Comparison of ENCODE assay signal across 11 cellular contexts in the genomic region with DNA sequence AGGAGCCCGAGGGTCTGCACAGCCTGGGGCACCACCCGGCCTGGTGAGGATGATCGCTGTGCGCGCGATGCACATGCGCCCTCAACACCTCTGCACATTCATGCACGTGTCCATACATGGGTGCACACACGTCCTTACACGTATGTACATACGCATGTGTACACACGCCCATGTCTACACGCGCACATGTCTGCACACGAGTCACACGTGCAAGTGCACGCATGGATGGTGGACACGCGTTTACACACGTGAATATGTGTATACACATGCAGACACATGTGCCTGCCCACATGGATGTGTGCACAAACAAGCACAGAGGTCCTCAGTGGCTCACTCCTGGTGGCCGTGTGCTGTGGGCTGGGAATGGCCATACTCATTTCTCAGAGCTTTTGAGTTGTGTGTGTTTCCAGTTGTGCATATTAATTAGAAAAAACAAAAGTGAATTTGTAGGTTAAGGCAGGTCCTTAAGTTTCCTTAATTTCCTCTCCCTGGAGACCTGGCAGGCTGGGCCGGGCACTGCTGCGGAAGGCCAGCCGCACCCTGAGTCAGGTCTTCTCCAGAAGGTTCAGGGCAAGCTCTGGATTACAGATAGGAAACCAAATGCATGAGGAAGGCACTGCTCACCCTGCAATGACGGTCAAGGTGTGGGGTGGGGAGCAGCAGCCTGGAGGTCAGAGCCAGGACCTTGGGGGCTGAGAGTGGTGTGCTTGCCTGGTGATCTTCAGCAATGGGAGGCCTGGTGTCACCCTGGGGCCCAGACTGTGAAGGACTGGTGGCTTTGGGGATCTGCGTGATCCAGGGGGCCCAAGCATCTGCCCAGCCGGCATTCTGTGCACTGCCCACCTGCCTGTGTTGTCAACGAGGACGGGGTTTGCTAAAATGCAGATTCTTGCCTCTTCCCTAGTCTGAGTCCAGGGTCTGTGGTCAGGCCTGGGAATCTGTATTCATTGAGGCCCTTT. TPM values are rescaled to one million over a fixed set of nuclear protein-coding genes. Genes with fewer than 3 reads are reported as not detected.
DNase-seq lines count a peak whose midpoint lies in the region; ATAC-seq and TF ChIP-seq lines count a peak whose summit lies in the region.
"Had no signal": no experiment of that assay in that cellular context is flagged by ENCODE, and none has a peak within 500 bp of the region (broad histone marks: within the 10 kb centered on the region; RNA-seq: fewer than 3 reads in every experiment).

No MANE protein-coding gene starts in this region.

- intact Hi-C loops in activated B cell treated with CpG ODN at 0.5 μM for 24 hours (cut with micrococcal nuclease) (loop anchor here (10.0 kb wide), 1 partner anchor 769 kb away; no protein-coding TSS in a partner anchor), prostate gland (cut with DNase I) (no loop called here)

- H3K36me3 Mint-ChIP-seq in activated B cell treated with CpG ODN at 0.5 μM for 24 hours (ENCODE audit: low read depth), result peaks cover 8% of the 10 kb centered on the region
- H3K36me3 Mint-ChIP-seq: activated naive CD8-positive, alpha-beta T cell had no signal

- H3K27me3 ChIP-seq in DND-41 (ENCODE audit: insufficient read depth, low read length, poor library complexity) (no peaks in the 10 kb centered on the region), prostate gland (replicated peaks; ENCODE audit: insufficient read depth) (no peaks in the 10 kb centered on the region), right atrium auricular region (no peaks in the 10 kb centered on the region)

- no peaks in the 10 kb centered on the region for H3K9me3 Mint-ChIP-seq in activated B cell treated with CpG ODN at 0.5 μM for 24 hours

- 49% methylated on average over 21 of the region's 29 CpGs for WGBS in prostate gland

- no peaks in the 10 kb centered on the region for H4K20me1 ChIP-seq in DND-41 (ENCODE audit: insufficient read depth, low read length)

- H3K4me1 ChIP-seq in DND-41 (ENCODE audit: insufficient read depth, low read length), result peaks cover 4% of the 10 kb centered on the region
- H3K4me1 ChIP-seq in prostate gland (replicated peaks), result no peaks in the 10 kb centered on the region
- H3K4me1 ChIP-seq in right atrium auricular region, result peaks cover 0 to 17% of the 10 kb centered on the region in 2 donors

- POLR2A ChIA-PET in activated B cell treated with CpG ODN at 0.5 μM for 24 hours (lab: Charles Lee), result interaction anchor here (1.3 to 3.4 kb wide), 11 partner anchors 9 to 1135 kb away, joined by 5 to 21 read pairs (median 7); partner anchors contain the start of genes CACFD1, GTF3C5 and WDR5

- TF ChIP-seq POLR2A in prostate gland (IDR thresholded peaks at IDR 0.05), result no peak

- peaks cover 13% of the 10 kb centered on the region for H3K79me2 ChIP-seq in DND-41 (ENCODE audit: insufficient read depth, low read length)

- H3K9ac ChIP-seq in DND-41 (ENCODE audit: low read depth, low read length), result no peak overlapping the region

- H3K4me1 Mint-ChIP-seq in activated B cell treated with CpG ODN at 0.5 μM for 24 hours, result peaks cover 9% of the 10 kb centered on the region

- H3K4me3 ChIP-seq in DND-41 (ENCODE audit: low read depth in 1 of 2, low read length in 2 of 2) (no peak overlapping the region), choroid plexus epithelial cell (ENCODE audit: low read depth, low read length) (no peak overlapping the region), prostate gland (no peak overlapping the region), right atrium auricular region (no peak overlapping the region)

- CTCF ChIA-PET in activated B cell treated with CpG ODN at 0.5 μM for 24 hours (lab: Charles Lee), result interaction anchor here (0.9 to 2.1 kb wide), 3 partner anchors 30 to 284 kb away, joined by 3 to 9 read pairs (median 6); partner anchors contain the start of gene WDR5

- H3K27me3 Mint-ChIP-seq in activated B cell treated with CpG ODN at 0.5 μM for 24 hours, result no peaks in the 10 kb centered on the region
- H3K27me3 Mint-ChIP-seq: activated naive CD8-positive, alpha-beta T cell had no signal

- DNase-seq in DND-41, result peak; percentile 65
- peak; percentile 44 for DNase-seq in activated B cell treated with CpG ODN at 0.5 μM for 24 hours
- peak; percentile 27 for DNase-seq in choroid plexus epithelial cell (ENCODE audit: low read depth)
- DNase-seq in prostate gland (ENCODE audit: low spot score), result peak; percentile 19
- DNase-seq in NCI-H82 treated with DMSO at 0.1 percent for 48 hours (lab: John Stamatoyannopoulos, UW; ENCODE audit: unreplicated experiment), result no peak
- no peak for DNase-seq in right atrium auricular region (ENCODE audit: low spot score)
- DNase-seq in OCI-M2 (lab: John Stamatoyannopoulos, UW; ENCODE audit: unreplicated experiment), result no peak
- DNase-seq: GDM1 had no signal

- no peak overlapping the region for H3K27ac Mint-ChIP-seq in activated B cell treated with CpG ODN at 0.5 μM for 24 hours

- TF ChIP-seq CTCF in DND-41 (IDR thresholded peaks at IDR 0.05; ENCODE audit: borderline replicate concordance, extremely low read depth, low read length, poor library complexity, severe bottlenecking), result no peak
- no peak for TF ChIP-seq CTCF in activated B cell treated with CpG ODN at 0.5 μM for 24 hours (IDR thresholded peaks at IDR 0.05)
- TF ChIP-seq CTCF in choroid plexus epithelial cell (conservative IDR thresholded peaks at IDR 0.05; ENCODE audit: low read depth, low read length), result no peak
- no peak for TF ChIP-seq CTCF in prostate gland (IDR thresholded peaks at IDR 0.05)
- no peak for TF ChIP-seq CTCF in right atrium auricular region (IDR thresholded peaks at IDR 0.05)

- ATAC-seq in DND-41 (ENCODE audit: insufficient read depth, low read depth), result no peak
- ATAC-seq in activated B cell treated with CpG ODN at 0.5 μM for 24 hours (ENCODE audit: low read depth), result no peak
- no peak for ATAC-seq in HG02588 (IDR thresholded peaks at IDR 0.05; ENCODE audit: unreplicated experiment)

- no peak overlapping the region; the same call in 1 of the 2 replicates for H2AFZ ChIP-seq in DND-41 (ENCODE audit: low read depth, low read length)

- H3K27ac ChIP-seq in DND-41 (ENCODE audit: low read length), result no peak overlapping the region
- H3K27ac ChIP-seq in prostate gland, result no peak overlapping the region
- H3K27ac ChIP-seq in right atrium auricular region, result no peak overlapping the region
- H3K27ac ChIP-seq: HL-60 had no signal

- H3K4me2 ChIP-seq in DND-41 (ENCODE audit: insufficient read depth, low read length), result no peak overlapping the region

- H3K9me3 ChIP-seq in DND-41 (ENCODE audit: insufficient read depth, low read length, severe bottlenecking) (no peaks in the 10 kb centered on the region), prostate gland (no peaks in the 10 kb centered on the region), right atrium auricular region (no peaks in the 10 kb centered on the region)

- H3K4me3 Mint-ChIP-seq in activated B cell treated with CpG ODN at 0.5 μM for 24 hours, result no peak overlapping the region
- H3K4me3 Mint-ChIP-seq: activated naive CD8-positive, alpha-beta T cell had no signal

- H3K36me3 ChIP-seq in DND-41 (ENCODE audit: insufficient read depth, low read length) (peaks cover 4% of the 10 kb centered on the region; the same call in 1 of the 2 replicates), prostate gland (no peaks in the 10 kb centered on the region), right atrium auricular region (no peaks in the 10 kb centered on the region)

RNA-seq across cellular contexts. Expression of gene RNU6ATAC, which starts 1.3 kb away (rescaled TPM):
- total RNA-seq in activated B cell treated with CpG ODN at 0.5 μM for 24 hours, result 86.6 and 120 TPM in 2 replicates
- total RNA-seq in prostate gland, result not detected
- not detected for total RNA-seq in right atrium auricular region

RNA-seq across cellular contexts. Expression of gene WDR5, which starts 29.8 kb away (rescaled TPM):
- 20.8 and 22.4 TPM in 2 replicates for total RNA-seq in activated B cell treated with CpG ODN at 0.5 μM for 24 hours
- total RNA-seq in prostate gland, result 10 to 100 TPM; 28.6 to 67.9 TPM
- total RNA-seq in right atrium auricular region, result 10 to 100 TPM; 14.1 to 17.5 TPM

Comparison
In these comparisons a context has a peak if more than half of its experiments do, and no peak if none do; other contexts are left out.
1. DNase-seq: peak in DND-41 (single experiment), activated B cell treated with CpG ODN at 0.5 μM for 24 hours (single experiment), choroid plexus epithelial cell (single experiment) and prostate gland (single experiment); none in NCI-H82 treated with DMSO at 0.1 percent for 48 hours (single experiment), right atrium auricular region (single experiment) and OCI-M2 (single experiment).
2. RNA of gene RNU6ATAC, which starts 1.3 kb away (total RNA-seq): 86.6 to 120 TPM in activated B cell treated with CpG ODN at 0.5 μM for 24 hours; not detected in prostate gland and not detected in right atrium auricular region; every median in the first group is over 10 times any median in the second.